In genomic region chr1:227038401-227038800, GRCh38 we compare ENCODE assay signal across 14 cellular contexts.
DNase-seq lines count a peak whose midpoint lies in the region; ATAC-seq and TF ChIP-seq lines count a peak whose summit lies in the region.
"Had no signal": no experiment of that assay in that cellular context is flagged by ENCODE, and none has a peak within 500 bp of the region (broad histone marks: within the 10 kb centered on the region; RNA-seq: fewer than 3 reads in every experiment).

No MANE protein-coding gene starts in this region.

- TF ChIP-seq CTCF in AG10803 (conservative IDR thresholded peaks at IDR 0.05; ENCODE audit: low read length) (no peak), cardiac fibroblast (IDR thresholded peaks at IDR 0.05; ENCODE audit: low read depth, low read length) (no peak), left lung (IDR thresholded peaks at IDR 0.05) (no peak)

- H3K9me3 ChIP-seq in left lung = no peaks in the 10 kb centered on the region

- ATAC-seq in left lung = peak; percentile 21
- ATAC-seq in HG02642 (IDR thresholded peaks at IDR 0.05; ENCODE audit: poor library complexity, unreplicated experiment) = no peak

- no peaks in the 10 kb centered on the region for H3K4me1 ChIP-seq in left lung

- peaks cover 0 to 7% of the 10 kb centered on the region in 2 donors for H3K36me3 ChIP-seq in left lung

- no peak overlapping the region for H3K27ac ChIP-seq in left lung
- H3K27ac ChIP-seq: RWPE1 had no signal

- DNase-seq in AG10803 (ENCODE audit: low read depth) (peak; percentile 62), RPMI7951 (ENCODE audit: low read depth) (peak; percentile 2), cardiac fibroblast (ENCODE audit: low read depth in 2 of 2) (peak; percentile 29 to 50), left lung (no peak), NCI-H510A treated with DMSO at 0.1 percent for 48 hours (lab: John Stamatoyannopoulos, UW) (no peak), superior temporal gyrus (ENCODE audit: extremely low spot score) (no peak), DMS153 treated with DMSO at 0.1 percent for 48 hours (lab: John Stamatoyannopoulos, UW; ENCODE audit: unreplicated experiment) (no peak)
- DNase-seq: COR-L47; DMS153; HCEC 1CT; NCI-H187; NK-92 treated with Interleukin-12 subunit alpha and Interleukin-12 subunit beta, amount 100 ng/mL, for 24 hours had no signal

- intact Hi-C loops in left lung (cut with DNase I) = no loop called here

- H3K27me3 ChIP-seq in left lung = no peaks in the 10 kb centered on the region

- no peak overlapping the region for H3K4me3 ChIP-seq in AG10803 (ENCODE audit: low read length)
- no peak overlapping the region for H3K4me3 ChIP-seq in cardiac fibroblast (replicated peaks in 1 of 2; ENCODE audit: low read depth in 2 of 2, low read length in 2 of 2)
- H3K4me3 ChIP-seq in left lung = no peak overlapping the region

Comparison
In these comparisons a context has a peak if more than half of its experiments do, and no peak if none do; other contexts are left out.
1. DNase-seq: peak in AG10803 (single experiment), RPMI7951 (single experiment) and cardiac fibroblast (2 of 2); none in left lung (0 of 2), NCI-H510A treated with DMSO at 0.1 percent for 48 hours (single experiment), superior temporal gyrus (single experiment) and DMS153 treated with DMSO at 0.1 percent for 48 hours (single experiment).